In the genomic region with DNA sequence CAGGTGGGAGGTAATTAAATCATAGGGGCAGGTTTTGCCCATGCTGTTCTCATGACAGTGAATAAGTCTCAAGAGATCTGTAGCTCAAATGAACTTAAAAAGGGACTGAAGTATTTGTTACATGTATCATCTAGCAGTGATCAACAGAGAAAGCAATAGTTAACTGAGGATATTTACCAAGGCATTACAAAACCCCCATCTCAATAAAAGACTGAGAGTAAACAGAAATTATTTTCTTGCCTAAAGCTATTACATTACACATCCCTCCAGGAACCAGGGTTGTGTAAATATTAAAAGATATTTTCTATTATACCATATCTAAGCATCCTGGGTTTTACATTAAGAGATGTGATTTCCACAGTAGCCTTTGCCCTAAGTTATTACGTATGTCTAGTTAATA, we compare ENCODE assay signal across 19 cellular contexts.
A peak's percentile ranks its signal among the peaks of the same experiment; 100 is the strongest.
DNase-seq lines count a peak whose midpoint lies in the region; ATAC-seq and TF ChIP-seq lines count a peak whose summit lies in the region.
"Had no signal": no experiment of that assay in that cellular context is flagged by ENCODE, and none has a peak within 500 bp of the region (broad histone marks: within the 10 kb centered on the region; RNA-seq: fewer than 3 reads in every experiment).

No MANE protein-coding gene starts in this region.

- H3K36me3 Mint-ChIP-seq in GM23338 (ENCODE audit: low read depth), result no peaks in the 10 kb centered on the region

- H3K9me3 Mint-ChIP-seq in GM23338, result no peaks in the 10 kb centered on the region

- H3K27me3 ChIP-seq in GM23338 (ENCODE audit: insufficient read depth) (no peaks in the 10 kb centered on the region), MM.1S (replicated peaks; ENCODE audit: insufficient read depth, low read length) (no peaks in the 10 kb centered on the region)

- H3K9me3 ChIP-seq in MM.1S (replicated peaks; ENCODE audit: insufficient read depth, low read length), result no peaks in the 10 kb centered on the region
- H3K9me3 ChIP-seq: Caco-2 had no signal

- DNase-seq in SIG-M5 treated with dmso at 0.1 percent for 504 hours (lab: John Stamatoyannopoulos, UW; ENCODE audit: unreplicated experiment), result peak; percentile 25
- no peak for DNase-seq in SIG-M5 (lab: John Stamatoyannopoulos, UW)
- no peak for DNase-seq in GM23338 (ENCODE audit: low spot score)
- peak; percentile 88 for DNase-seq in NCI-H69 (lab: John Stamatoyannopoulos, UW)
- DNase-seq in left lobe of liver (ENCODE audit: low spot score), result no peak
- no peak for DNase-seq in MM.1S
- DNase-seq: ACHN; AML-193; Caco-2; CD4-positive, alpha-beta T cell; DMS153; DMS79; GDM1; GM23248; HCEC 1CT; IMR-90 had no signal

- H3K27ac ChIP-seq in GM23338 (ENCODE audit: low read depth) (no peak overlapping the region), MM.1S (ENCODE audit: low read length) (no peak overlapping the region)
- H3K27ac ChIP-seq: C4-2B, GM23248, HL-60 had no signal

- no peaks in the 10 kb centered on the region for H3K36me3 ChIP-seq in GM23338 (ENCODE audit: insufficient read depth)
- H3K36me3 ChIP-seq in MM.1S (replicated peaks; ENCODE audit: insufficient read depth, low read length), result no peaks in the 10 kb centered on the region

- ATAC-seq in GM23338, result no peak
- ATAC-seq in left lobe of liver, result peak; percentile 10
- ATAC-seq in activated CD4-positive, CD25-positive, alpha-beta regulatory T cell treated with anti-CD3 and anti-CD28 coated beads, Interleukin-2, amount 50 U/mL, for 24 hours, result no peak

- no peaks in the 10 kb centered on the region for H3K27me3 Mint-ChIP-seq in GM23338 (ENCODE audit: insufficient read depth, low read depth, poor library complexity)
- H3K27me3 Mint-ChIP-seq: CD4-positive, alpha-beta T cell had no signal

- H3K9me2 ChIP-seq in GM23338 (ENCODE audit: insufficient read depth) (peaks cover 9% of the 10 kb centered on the region; the same call in 1 of the 2 replicates), MM.1S (replicated peaks; ENCODE audit: insufficient read depth, low read length) (no peaks in the 10 kb centered on the region)

- H2AFZ ChIP-seq in GM23338, result no peak overlapping the region
- no peak overlapping the region for H2AFZ ChIP-seq in MM.1S (ENCODE audit: low read length)
- H2AFZ ChIP-seq: GM23248 had no signal

- H4K20me1 ChIP-seq in GM23338 (replicated peaks; ENCODE audit: insufficient read depth), result no peaks in the 10 kb centered on the region
- H4K20me1 ChIP-seq in MM.1S (ENCODE audit: insufficient read depth, low read length), result no peaks in the 10 kb centered on the region

- H3K4me1 ChIP-seq in GM23338 (ENCODE audit: insufficient read depth) (no peaks in the 10 kb centered on the region), MM.1S (ENCODE audit: low read length) (no peaks in the 10 kb centered on the region)

- TF ChIP-seq CTCF in GM23338 (conservative IDR thresholded peaks at IDR 0.05; ENCODE audit: low read depth in 2 of 2), result no peak
- no peak for TF ChIP-seq CTCF in MM.1S (IDR thresholded peaks at IDR 0.05; ENCODE audit: low read length)

- 0 out of 2 replicates have a peak overlapping the region, but pooled peaks have one; percentile 38 for H3K27ac Mint-ChIP-seq in GM23338
- H3K27ac Mint-ChIP-seq: CD4-positive, alpha-beta T cell had no signal

- H3K9ac ChIP-seq in MM.1S (ENCODE audit: low read length), result no peak overlapping the region
- H3K9ac ChIP-seq: GM23248 had no signal

- H3K4me2 ChIP-seq in GM23338 (no peak overlapping the region), MM.1S (ENCODE audit: low read depth, low read length) (no peak overlapping the region)

- H3K79me2 ChIP-seq in GM23338 (replicated peaks; ENCODE audit: insufficient read depth), result no peaks in the 10 kb centered on the region
- no peaks in the 10 kb centered on the region for H3K79me2 ChIP-seq in MM.1S (ENCODE audit: low read length)

- peaks cover 2% of the 10 kb centered on the region; the same call in 1 of the 3 replicates for H3K4me1 Mint-ChIP-seq in GM23338

- H3K4me3 ChIP-seq in GM23338, result no peak overlapping the region
- H3K4me3 ChIP-seq in MM.1S (ENCODE audit: low read length), result no peak overlapping the region
- H3K4me3 ChIP-seq: GM23248 had no signal

- H3F3A ChIP-seq in GM23338 (replicated peaks; ENCODE audit: low read depth), result no peaks in the 10 kb centered on the region
- no peaks in the 10 kb centered on the region for H3F3A ChIP-seq in MM.1S (ENCODE audit: insufficient read depth, low read length)

- no peak overlapping the region for H3K4me3 Mint-ChIP-seq in GM23338
- H3K4me3 Mint-ChIP-seq: CD4-positive, alpha-beta T cell had no signal

TF ChIP-seq in GM23338, 12 proteins besides CTCF, POLR2A, EP300 and RAD21 (continues in another document):
- no peak for TF ChIP-seq EZH2 (IDR thresholded peaks at IDR 0.05; ENCODE audit: low read depth, unreplicated experiment)
- TF ChIP-seq, protein P1, sequence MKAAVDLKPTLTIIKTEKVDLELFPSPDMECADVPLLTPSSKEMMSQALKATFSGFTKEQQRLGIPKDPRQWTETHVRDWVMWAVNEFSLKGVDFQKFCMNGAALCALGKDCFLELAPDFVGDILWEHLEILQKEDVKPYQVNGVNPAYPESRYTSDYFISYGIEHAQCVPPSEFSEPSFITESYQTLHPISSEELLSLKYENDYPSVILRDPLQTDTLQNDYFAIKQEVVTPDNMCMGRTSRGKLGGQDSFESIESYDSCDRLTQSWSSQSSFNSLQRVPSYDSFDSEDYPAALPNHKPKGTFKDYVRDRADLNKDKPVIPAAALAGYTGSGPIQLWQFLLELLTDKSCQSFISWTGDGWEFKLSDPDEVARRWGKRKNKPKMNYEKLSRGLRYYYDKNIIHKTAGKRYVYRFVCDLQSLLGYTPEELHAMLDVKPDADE (IDR thresholded peaks at IDR 0.05), result no peak
- TF ChIP-seq ZNF331 (CRISPR knock-in tag; IDR thresholded peaks at IDR 0.05; ENCODE audit: low read depth), result no peak
- TF ChIP-seq, protein P2, sequence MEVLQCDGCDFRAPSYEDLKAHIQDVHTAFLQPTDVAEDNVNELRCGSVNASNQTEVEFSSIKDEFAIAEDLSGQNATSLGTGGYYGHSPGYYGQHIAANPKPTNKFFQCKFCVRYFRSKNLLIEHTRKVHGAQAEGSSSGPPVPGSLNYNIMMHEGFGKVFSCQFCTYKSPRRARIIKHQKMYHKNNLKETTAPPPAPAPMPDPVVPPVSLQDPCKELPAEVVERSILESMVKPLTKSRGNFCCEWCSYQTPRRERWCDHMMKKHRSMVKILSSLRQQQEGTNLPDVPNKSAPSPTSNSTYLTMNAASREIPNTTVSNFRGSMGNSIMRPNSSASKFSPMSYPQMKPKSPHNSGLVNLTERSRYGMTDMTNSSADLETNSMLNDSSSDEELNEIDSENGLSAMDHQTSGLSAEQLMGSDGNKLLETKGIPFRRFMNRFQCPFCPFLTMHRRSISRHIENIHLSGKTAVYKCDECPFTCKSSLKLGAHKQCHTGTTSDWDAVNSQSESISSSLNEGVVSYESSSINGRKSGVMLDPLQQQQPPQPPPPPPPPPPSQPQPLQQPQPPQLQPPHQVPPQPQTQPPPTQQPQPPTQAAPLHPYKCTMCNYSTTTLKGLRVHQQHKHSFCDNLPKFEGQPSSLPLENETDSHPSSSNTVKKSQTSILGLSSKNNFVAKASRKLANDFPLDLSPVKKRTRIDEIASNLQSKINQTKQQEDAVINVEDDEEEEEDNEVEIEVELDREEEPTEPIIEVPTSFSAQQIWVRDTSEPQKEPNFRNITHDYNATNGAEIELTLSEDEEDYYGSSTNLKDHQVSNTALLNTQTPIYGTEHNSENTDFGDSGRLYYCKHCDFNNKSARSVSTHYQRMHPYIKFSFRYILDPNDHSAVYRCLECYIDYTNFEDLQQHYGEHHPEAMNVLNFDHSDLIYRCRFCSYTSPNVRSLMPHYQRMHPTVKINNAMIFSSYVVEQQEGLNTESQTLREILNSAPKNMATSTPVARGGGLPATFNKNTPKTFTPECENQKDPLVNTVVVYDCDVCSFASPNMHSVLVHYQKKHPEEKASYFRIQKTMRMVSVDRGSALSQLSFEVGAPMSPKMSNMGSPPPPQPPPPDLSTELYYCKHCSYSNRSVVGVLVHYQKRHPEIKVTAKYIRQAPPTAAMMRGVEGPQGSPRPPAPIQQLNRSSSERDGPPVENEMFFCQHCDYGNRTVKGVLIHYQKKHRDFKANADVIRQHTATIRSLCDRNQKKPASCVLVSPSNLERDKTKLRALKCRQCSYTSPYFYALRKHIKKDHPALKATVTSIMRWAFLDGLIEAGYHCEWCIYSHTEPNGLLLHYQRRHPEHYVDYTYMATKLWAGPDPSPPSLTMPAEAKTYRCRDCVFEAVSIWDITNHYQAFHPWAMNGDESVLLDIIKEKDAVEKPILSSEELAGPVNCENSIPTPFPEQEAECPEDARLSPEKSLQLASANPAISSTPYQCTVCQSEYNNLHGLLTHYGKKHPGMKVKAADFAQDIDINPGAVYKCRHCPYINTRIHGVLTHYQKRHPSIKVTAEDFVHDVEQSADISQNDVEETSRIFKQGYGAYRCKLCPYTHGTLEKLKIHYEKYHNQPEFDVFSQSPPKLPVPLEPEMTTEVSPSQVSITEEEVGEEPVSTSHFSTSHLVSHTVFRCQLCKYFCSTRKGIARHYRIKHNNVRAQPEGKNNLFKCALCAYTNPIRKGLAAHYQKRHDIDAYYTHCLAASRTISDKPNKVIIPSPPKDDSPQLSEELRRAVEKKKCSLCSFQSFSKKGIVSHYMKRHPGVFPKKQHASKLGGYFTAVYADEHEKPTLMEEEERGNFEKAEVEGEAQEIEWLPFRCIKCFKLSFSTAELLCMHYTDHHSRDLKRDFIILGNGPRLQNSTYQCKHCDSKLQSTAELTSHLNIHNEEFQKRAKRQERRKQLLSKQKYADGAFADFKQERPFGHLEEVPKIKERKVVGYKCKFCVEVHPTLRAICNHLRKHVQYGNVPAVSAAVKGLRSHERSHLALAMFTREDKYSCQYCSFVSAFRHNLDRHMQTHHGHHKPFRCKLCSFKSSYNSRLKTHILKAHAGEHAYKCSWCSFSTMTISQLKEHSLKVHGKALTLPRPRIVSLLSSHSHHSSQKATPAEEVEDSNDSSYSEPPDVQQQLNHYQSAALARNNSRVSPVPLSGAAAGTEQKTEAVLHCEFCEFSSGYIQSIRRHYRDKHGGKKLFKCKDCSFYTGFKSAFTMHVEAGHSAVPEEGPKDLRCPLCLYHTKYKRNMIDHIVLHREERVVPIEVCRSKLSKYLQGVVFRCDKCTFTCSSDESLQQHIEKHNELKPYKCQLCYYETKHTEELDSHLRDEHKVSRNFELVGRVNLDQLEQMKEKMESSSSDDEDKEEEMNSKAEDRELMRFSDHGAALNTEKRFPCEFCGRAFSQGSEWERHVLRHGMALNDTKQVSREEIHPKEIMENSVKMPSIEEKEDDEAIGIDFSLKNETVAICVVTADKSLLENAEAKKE (CRISPR knock-in tag; IDR thresholded peaks at IDR 0.05), result no peak
- no peak for TF ChIP-seq JUNB (IDR thresholded peaks at IDR 0.05; ENCODE audit: unreplicated experiment)
- TF ChIP-seq POLR2AphosphoS5 (IDR thresholded peaks at IDR 0.05; ENCODE audit: low read depth), result no peak
- TF ChIP-seq STAT1 (IDR thresholded peaks at IDR 0.05; ENCODE audit: unreplicated experiment), result no peak
- no peak for TF ChIP-seq EZH2phosphoT487 (IDR thresholded peaks at IDR 0.05; ENCODE audit: unreplicated experiment)

Comparison
In these comparisons a context has a peak if more than half of its experiments do, and no peak if none do; other contexts are left out.
1. DNase-seq: peak in SIG-M5 treated with dmso at 0.1 percent for 504 hours (single experiment) and NCI-H69 (single experiment); none in SIG-M5 (single experiment), GM23338 (single experiment), left lobe of liver (single experiment) and MM.1S (single experiment).